In the genomic region with DNA sequence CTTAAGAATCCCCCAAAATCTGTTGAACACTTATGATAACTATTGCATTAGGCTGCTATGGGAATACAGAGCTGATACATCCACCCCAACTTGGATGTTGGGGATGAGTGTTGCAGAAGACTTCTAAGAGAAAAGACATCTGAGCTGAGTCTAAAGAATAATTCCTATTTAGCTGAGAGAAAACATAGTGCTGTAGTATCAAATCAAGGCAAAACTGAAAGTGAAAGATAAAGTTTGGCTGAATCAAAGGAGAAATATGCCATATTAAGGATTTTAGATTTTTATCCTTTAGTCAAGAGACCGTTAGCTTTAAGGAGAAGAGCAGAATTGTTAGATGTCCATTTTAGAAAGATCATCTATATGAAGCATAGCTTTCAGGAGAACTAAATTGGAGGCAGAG, we compare ENCODE assay signal across 15 cellular contexts.
DNase-seq lines count a peak whose midpoint lies in the region; ATAC-seq and TF ChIP-seq lines count a peak whose summit lies in the region.
"Had no signal": no experiment of that assay in that cellular context is flagged by ENCODE, and none has a peak within 500 bp of the region (broad histone marks: within the 10 kb centered on the region; RNA-seq: fewer than 3 reads in every experiment).

No MANE protein-coding gene starts in this region.

- H3K4me3 ChIP-seq in ACC112 (ENCODE audit: low read depth, low read length), result peak overlapping the region; percentile 46
- peak overlapping the region in 1 of 2 experiments; percentile 29; a peak in 1 of 4 replicates for H3K4me3 ChIP-seq in DND-41 (ENCODE audit: low read depth in 1 of 2, low read length in 2 of 2)
- no peak overlapping the region for H3K4me3 ChIP-seq in fibroblast of villous mesenchyme (ENCODE audit: low read depth, low read length)
- no peak overlapping the region for H3K4me3 ChIP-seq in naive thymus-derived CD4-positive, alpha-beta T cell (ENCODE audit: low read length)
- H3K4me3 ChIP-seq: SJSA1 had no signal

- H3K36me3 ChIP-seq in ACC112 (ENCODE audit: insufficient read depth, low read length) (no peaks in the 10 kb centered on the region), DND-41 (ENCODE audit: insufficient read depth, low read length) (no peaks in the 10 kb centered on the region)
- H3K36me3 ChIP-seq in naive thymus-derived CD4-positive, alpha-beta T cell (ENCODE audit: control insufficient read depth in 2 of 3, insufficient read depth in 3 of 3, low read length in 3 of 3), result no peaks in the 10 kb centered on the region
- H3K36me3 ChIP-seq: BE2C, SJSA1 had no signal

- no peak overlapping the region for H3K27ac Mint-ChIP-seq in progenitor cell of endocrine pancreas
- no peak overlapping the region for H3K27ac Mint-ChIP-seq in naive thymus-derived CD4-positive, alpha-beta T cell

- peak; percentile 65 for ATAC-seq in DND-41 (ENCODE audit: insufficient read depth, low read depth)
- ATAC-seq in naive thymus-derived CD4-positive, alpha-beta T cell, result no peak
- ATAC-seq in GM21529 (IDR thresholded peaks at IDR 0.05; ENCODE audit: unreplicated experiment), result no peak

- H3K27me3 ChIP-seq in ACC112 (ENCODE audit: insufficient read depth, low read length), result no peaks in the 10 kb centered on the region
- no peaks in the 10 kb centered on the region for H3K27me3 ChIP-seq in DND-41 (ENCODE audit: insufficient read depth, low read length, poor library complexity)
- H3K27me3 ChIP-seq in naive thymus-derived CD4-positive, alpha-beta T cell (ENCODE audit: control insufficient read depth in 2 of 2, insufficient read depth in 2 of 2, low read length in 2 of 2), result no peaks in the 10 kb centered on the region
- H3K27me3 ChIP-seq: BE2C, SJSA1 had no signal

- H3K9ac ChIP-seq in DND-41 (ENCODE audit: low read depth, low read length), result no peak overlapping the region

- no peaks in the 10 kb centered on the region for H3K4me1 ChIP-seq in ACC112 (ENCODE audit: control insufficient read depth, insufficient read depth, low read length, unreplicated experiment)
- H3K4me1 ChIP-seq in DND-41 (ENCODE audit: insufficient read depth, low read length), result peaks cover 8% of the 10 kb centered on the region; the same call in 1 of the 2 replicates
- H3K4me1 ChIP-seq in naive thymus-derived CD4-positive, alpha-beta T cell (ENCODE audit: control insufficient read depth in 2 of 2, insufficient read depth in 2 of 2, low read length in 2 of 2), result no peaks in the 10 kb centered on the region
- H3K4me1 ChIP-seq: BE2C, SJSA1 had no signal

- H3K27ac ChIP-seq in ACC112 (ENCODE audit: low read depth, low read length), result no peak overlapping the region
- no peak overlapping the region; the same call in 1 of the 2 replicates for H3K27ac ChIP-seq in DND-41 (ENCODE audit: low read length)
- H3K27ac ChIP-seq in naive thymus-derived CD4-positive, alpha-beta T cell (ENCODE audit: low read depth, low read length), result no peak overlapping the region
- H3K27ac ChIP-seq: SJSA1 had no signal

- no peak for DNase-seq in DND-41
- peak; percentile 35 for DNase-seq in RPMI7951 (ENCODE audit: low read depth)
- DNase-seq in fibroblast of villous mesenchyme (ENCODE audit: low read depth), result peak; percentile 2
- DNase-seq in progenitor cell of endocrine pancreas (ENCODE audit: low spot score, unreplicated experiment), result no peak
- DNase-seq in naive thymus-derived CD4-positive, alpha-beta T cell, result no peak
- DNase-seq: BE2C; CD8-positive, alpha-beta memory T cell; H7; KG1; NCI-H1930; NCI-H2171; NCI-H510A had no signal

- no peaks in the 10 kb centered on the region for H3K9me3 ChIP-seq in DND-41 (ENCODE audit: insufficient read depth, low read length, severe bottlenecking)
- no peaks in the 10 kb centered on the region for H3K9me3 ChIP-seq in naive thymus-derived CD4-positive, alpha-beta T cell (ENCODE audit: control insufficient read depth in 2 of 3, low read length in 3 of 3)
- H3K9me3 ChIP-seq: BE2C, SJSA1 had no signal

- POLR2A ChIA-PET in naive thymus-derived CD4-positive, alpha-beta T cell (lab: Charles Lee), result no interaction called here

- no peaks in the 10 kb centered on the region for H3K36me3 Mint-ChIP-seq in progenitor cell of endocrine pancreas (ENCODE audit: insufficient read depth)
- no peaks in the 10 kb centered on the region for H3K36me3 Mint-ChIP-seq in naive thymus-derived CD4-positive, alpha-beta T cell
- H3K36me3 Mint-ChIP-seq: CD8-positive, alpha-beta memory T cell had no signal

- no peaks in the 10 kb centered on the region for H3K27me3 Mint-ChIP-seq in progenitor cell of endocrine pancreas
- H3K27me3 Mint-ChIP-seq in naive thymus-derived CD4-positive, alpha-beta T cell, result no peaks in the 10 kb centered on the region
- H3K27me3 Mint-ChIP-seq: CD8-positive, alpha-beta memory T cell had no signal

- H3K4me3 Mint-ChIP-seq in progenitor cell of endocrine pancreas (ENCODE audit: low read depth), result no peak overlapping the region
- peak overlapping the region in 3 of 10 donors; percentile 19 to 58 (median 32) for H3K4me3 Mint-ChIP-seq in naive thymus-derived CD4-positive, alpha-beta T cell

- intact Hi-C loops in naive thymus-derived CD4-positive, alpha-beta T cell (cut with micrococcal nuclease), result no loop called here

- H3K4me1 Mint-ChIP-seq in progenitor cell of endocrine pancreas (ENCODE audit: low read depth), result no peaks in the 10 kb centered on the region
- H3K4me1 Mint-ChIP-seq in naive thymus-derived CD4-positive, alpha-beta T cell, result no peaks in the 10 kb centered on the region
- H3K4me1 Mint-ChIP-seq: CD8-positive, alpha-beta memory T cell had no signal

- TF ChIP-seq CTCF in DND-41 (IDR thresholded peaks at IDR 0.05; ENCODE audit: borderline replicate concordance, extremely low read depth, low read length, poor library complexity, severe bottlenecking) (no peak), fibroblast of villous mesenchyme (IDR thresholded peaks at IDR 0.05; ENCODE audit: insufficient read depth, low read depth, low read length) (no peak), progenitor cell of endocrine pancreas (IDR thresholded peaks at IDR 0.05; ENCODE audit: unreplicated experiment) (no peak)

- peaks cover 7% of the 10 kb centered on the region for H3K9me3 Mint-ChIP-seq in progenitor cell of endocrine pancreas (ENCODE audit: low read depth)
- peaks cover 0 to 9% (median 0%) of the 10 kb centered on the region in 11 donors for H3K9me3 Mint-ChIP-seq in naive thymus-derived CD4-positive, alpha-beta T cell

- H3K79me2 ChIP-seq in ACC112 (ENCODE audit: control insufficient read depth, insufficient read depth, low read length, unreplicated experiment) (no peaks in the 10 kb centered on the region), DND-41 (ENCODE audit: insufficient read depth, low read length) (no peaks in the 10 kb centered on the region)

- H2AFZ ChIP-seq in ACC112 (ENCODE audit: low read length, unreplicated experiment), result peak overlapping the region; percentile 83
- H2AFZ ChIP-seq in DND-41 (ENCODE audit: low read depth, low read length), result peak overlapping the region; percentile 47

- H4K20me1 ChIP-seq in DND-41 (ENCODE audit: insufficient read depth, low read length), result no peaks in the 10 kb centered on the region

- H3K4me2 ChIP-seq in DND-41 (ENCODE audit: insufficient read depth, low read length), result peak overlapping the region; percentile 56

- CTCF ChIA-PET in naive thymus-derived CD4-positive, alpha-beta T cell (lab: Charles Lee), result no interaction called here

Comparison
In these comparisons a context has a peak if more than half of its experiments do, and no peak if none do; other contexts are left out.
1. DNase-seq: peak in RPMI7951 (single experiment) and fibroblast of villous mesenchyme (single experiment); none in DND-41 (single experiment), progenitor cell of endocrine pancreas (single experiment) and naive thymus-derived CD4-positive, alpha-beta T cell (0 of 9).